Comparison of ENCODE assay signal across 1 cellular context in the genomic region with DNA sequence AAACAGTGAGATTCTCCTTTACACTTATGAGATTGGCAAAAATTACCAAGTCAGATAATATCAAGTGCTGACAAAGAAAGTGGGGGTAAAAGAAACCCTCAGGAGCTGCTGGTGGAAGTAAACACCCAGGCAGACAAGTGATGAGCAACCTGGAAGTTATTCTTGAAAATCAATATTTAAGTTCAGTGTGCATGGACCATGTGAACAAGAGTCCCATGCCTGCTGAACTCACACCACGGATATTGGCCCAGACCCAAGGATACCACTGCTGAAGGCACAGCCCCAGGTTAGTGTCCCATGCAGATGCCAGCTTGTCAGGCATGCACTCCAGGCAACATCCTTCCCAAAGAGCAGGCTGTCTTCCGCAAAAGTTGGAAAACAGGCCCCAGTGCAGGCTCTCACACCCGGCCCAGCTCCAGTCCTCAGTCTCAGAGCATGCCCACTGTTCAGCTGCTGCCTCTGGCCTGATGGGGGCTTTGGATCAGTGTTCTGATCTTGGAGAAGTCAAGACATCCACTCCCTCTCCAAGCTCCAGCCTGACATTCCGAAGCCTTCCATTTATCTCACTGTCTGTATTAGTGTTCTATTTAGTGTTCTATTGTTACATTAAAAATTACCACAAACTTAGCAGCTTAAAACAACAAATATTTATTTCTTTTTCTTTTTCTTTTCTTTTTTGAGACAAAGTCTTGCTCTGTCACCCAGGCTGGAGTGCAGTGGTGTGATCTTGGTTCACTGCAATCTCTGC.
TF ChIP-seq lines count a peak whose summit lies in the region.

No MANE protein-coding gene starts in this region.

TF ChIP-seq in HepG2, 621 proteins besides CTCF, POLR2A, EP300 and RAD21 (continued from another document and continues in another):
- TF ChIP-seq HNF1B (CRISPR knock-in tag; IDR thresholded peaks at IDR 0.05) (peak; percentile 57; the same call in 1 of the 2 replicates), MYNN (CRISPR knock-in tag; IDR thresholded peaks at IDR 0.05; ENCODE audit: low read depth) (no peak), NCOA2 (CRISPR knock-in tag; IDR thresholded peaks at IDR 0.05) (peak; percentile 93), PRMT3 (CRISPR knock-in tag; IDR thresholded peaks at IDR 0.05; ENCODE audit: borderline replicate concordance, low read depth) (no peak), SALL2 (CRISPR knock-in tag; IDR thresholded peaks at IDR 0.05) (no peak), HNF4G (IDR thresholded peaks at IDR 0.05; ENCODE audit: borderline replicate concordance, low read depth, low read length) (peak; percentile 88), HNF4G (CRISPR knock-in tag; IDR thresholded peaks at IDR 0.05; ENCODE audit: borderline replicate concordance, low read depth) (peak; percentile 78; the same call in 1 of the 2 replicates), SP140L (CRISPR knock-in tag; IDR thresholded peaks at IDR 0.05; ENCODE audit: borderline replicate concordance) (no peak), ZSCAN20 (CRISPR knock-in tag; IDR thresholded peaks at IDR 0.05; ENCODE audit: borderline replicate concordance) (no peak), TCF7 (IDR thresholded peaks at IDR 0.05; ENCODE audit: low read depth) (peak; percentile 74), MYC (CRISPR knock-in tag; IDR thresholded peaks at IDR 0.05; ENCODE audit: borderline replicate concordance) (peak; percentile 81), POLR2G (IDR thresholded peaks at IDR 0.05; ENCODE audit: low read depth, low read length) (peak; percentile 41; the same call in 1 of the 2 replicates), ARID3A (IDR thresholded peaks at IDR 0.05; ENCODE audit: low read depth, low read length) (no peak; the same call in 1 of the 2 replicates), MEIS2 (CRISPR knock-in tag; IDR thresholded peaks at IDR 0.05) (peak; percentile 92), ZBTB2 (CRISPR knock-in tag; IDR thresholded peaks at IDR 0.05; ENCODE audit: low read depth) (no peak), NR0B2 (CRISPR knock-in tag; IDR thresholded peaks at IDR 0.05) (0 out of 2 replicates have a peak, but pooled peaks have one; percentile 51), KDM3A (CRISPR knock-in tag; IDR thresholded peaks at IDR 0.05; ENCODE audit: low read depth) (0 out of 2 replicates have a peak, but pooled peaks have one; percentile 31), ZNF619 (CRISPR knock-in tag; IDR thresholded peaks at IDR 0.05) (no peak), GTF3A (CRISPR knock-in tag; conservative IDR thresholded peaks at IDR 0.05) (no peak), ZNF556 (CRISPR knock-in tag; IDR thresholded peaks at IDR 0.05; ENCODE audit: borderline replicate concordance) (no peak), ZNF468 (CRISPR knock-in tag; IDR thresholded peaks at IDR 0.05) (no peak), MAX (IDR thresholded peaks at IDR 0.05) (no peak), FOXA3 (CRISPR knock-in tag; IDR thresholded peaks at IDR 0.05) (peak; percentile 97), SMAD3 (CRISPR knock-in tag; IDR thresholded peaks at IDR 0.05) (peak; percentile 86), CBX5 (CRISPR knock-in tag; IDR thresholded peaks at IDR 0.05; ENCODE audit: borderline replicate concordance) (peak; percentile 80; the same call in 1 of the 2 replicates), ZNF713 (CRISPR knock-in tag; IDR thresholded peaks at IDR 0.05) (no peak), RBM39 (IDR thresholded peaks at IDR 0.05; ENCODE audit: low read depth, low read length, poor library complexity, severe bottlenecking) (no peak), GATAD1 (CRISPR knock-in tag; IDR thresholded peaks at IDR 0.05) (peak; percentile 76), CENPT (CRISPR knock-in tag; IDR thresholded peaks at IDR 0.05; ENCODE audit: low read depth) (no peak), ZNF816 (CRISPR knock-in tag; IDR thresholded peaks at IDR 0.05; ENCODE audit: borderline replicate concordance) (no peak; the same call in 1 of the 2 replicates), MLXIP (CRISPR knock-in tag; IDR thresholded peaks at IDR 0.05; ENCODE audit: borderline replicate concordance) (no peak), EZH2 (conservative IDR thresholded peaks at IDR 0.05; ENCODE audit: low read depth, low read length) (no peak), ZNF232 (CRISPR knock-in tag; IDR thresholded peaks at IDR 0.05; ENCODE audit: borderline replicate concordance) (peak; percentile 87), HNF4A (CRISPR knock-in tag; IDR thresholded peaks at IDR 0.05) (peak; percentile 96), ELF1 (CRISPR knock-in tag; IDR thresholded peaks at IDR 0.05) (peak; percentile 53), REL (CRISPR knock-in tag; conservative IDR thresholded peaks at IDR 0.05) (no peak), ZKSCAN1 (IDR thresholded peaks at IDR 0.05; ENCODE audit: low read length) (no peak), DMAP1 (CRISPR knock-in tag; IDR thresholded peaks at IDR 0.05) (peak; percentile 26; the same call in 1 of the 2 replicates), MAF1 (CRISPR knock-in tag; IDR thresholded peaks at IDR 0.05; ENCODE audit: borderline replicate concordance) (no peak), NR2F1 (CRISPR knock-in tag; IDR thresholded peaks at IDR 0.05) (peak; percentile 32 to 77; a peak in 2 of 4 replicates), PHB2 (IDR thresholded peaks at IDR 0.05; ENCODE audit: partially characterized antibody) (no peak), BRCA1 (CRISPR knock-in tag; IDR thresholded peaks at IDR 0.05) (no peak), ZNF362 (CRISPR knock-in tag; IDR thresholded peaks at IDR 0.05; ENCODE audit: borderline replicate concordance) (peak; percentile 37; the same call in 1 of the 2 replicates), ZSCAN22 (CRISPR knock-in tag; IDR thresholded peaks at IDR 0.05) (no peak), ZNF367 (CRISPR knock-in tag; IDR thresholded peaks at IDR 0.05; ENCODE audit: borderline replicate concordance) (no peak)
- TF ChIP-seq, protein P1, sequence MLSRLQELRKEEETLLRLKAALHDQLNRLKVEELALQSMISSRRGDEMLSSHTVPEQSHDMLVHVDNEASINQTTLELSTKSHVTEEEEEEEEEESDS (CRISPR knock-in tag; IDR thresholded peaks at IDR 0.05; ENCODE audit: borderline replicate concordance), result no peak
- TF ChIP-seq, protein P2, sequence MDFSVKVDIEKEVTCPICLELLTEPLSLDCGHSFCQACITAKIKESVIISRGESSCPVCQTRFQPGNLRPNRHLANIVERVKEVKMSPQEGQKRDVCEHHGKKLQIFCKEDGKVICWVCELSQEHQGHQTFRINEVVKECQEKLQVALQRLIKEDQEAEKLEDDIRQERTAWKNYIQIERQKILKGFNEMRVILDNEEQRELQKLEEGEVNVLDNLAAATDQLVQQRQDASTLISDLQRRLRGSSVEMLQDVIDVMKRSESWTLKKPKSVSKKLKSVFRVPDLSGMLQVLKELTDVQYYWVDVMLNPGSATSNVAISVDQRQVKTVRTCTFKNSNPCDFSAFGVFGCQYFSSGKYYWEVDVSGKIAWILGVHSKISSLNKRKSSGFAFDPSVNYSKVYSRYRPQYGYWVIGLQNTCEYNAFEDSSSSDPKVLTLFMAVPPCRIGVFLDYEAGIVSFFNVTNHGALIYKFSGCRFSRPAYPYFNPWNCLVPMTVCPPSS (IDR thresholded peaks at IDR 0.05), result no peak
- TF ChIP-seq, protein P3, sequence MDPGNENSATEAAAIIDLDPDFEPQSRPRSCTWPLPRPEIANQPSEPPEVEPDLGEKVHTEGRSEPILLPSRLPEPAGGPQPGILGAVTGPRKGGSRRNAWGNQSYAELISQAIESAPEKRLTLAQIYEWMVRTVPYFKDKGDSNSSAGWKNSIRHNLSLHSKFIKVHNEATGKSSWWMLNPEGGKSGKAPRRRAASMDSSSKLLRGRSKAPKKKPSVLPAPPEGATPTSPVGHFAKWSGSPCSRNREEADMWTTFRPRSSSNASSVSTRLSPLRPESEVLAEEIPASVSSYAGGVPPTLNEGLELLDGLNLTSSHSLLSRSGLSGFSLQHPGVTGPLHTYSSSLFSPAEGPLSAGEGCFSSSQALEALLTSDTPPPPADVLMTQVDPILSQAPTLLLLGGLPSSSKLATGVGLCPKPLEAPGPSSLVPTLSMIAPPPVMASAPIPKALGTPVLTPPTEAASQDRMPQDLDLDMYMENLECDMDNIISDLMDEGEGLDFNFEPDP (CRISPR knock-in tag; conservative IDR thresholded peaks at IDR 0.05), result no peak
- TF ChIP-seq, protein P4, sequence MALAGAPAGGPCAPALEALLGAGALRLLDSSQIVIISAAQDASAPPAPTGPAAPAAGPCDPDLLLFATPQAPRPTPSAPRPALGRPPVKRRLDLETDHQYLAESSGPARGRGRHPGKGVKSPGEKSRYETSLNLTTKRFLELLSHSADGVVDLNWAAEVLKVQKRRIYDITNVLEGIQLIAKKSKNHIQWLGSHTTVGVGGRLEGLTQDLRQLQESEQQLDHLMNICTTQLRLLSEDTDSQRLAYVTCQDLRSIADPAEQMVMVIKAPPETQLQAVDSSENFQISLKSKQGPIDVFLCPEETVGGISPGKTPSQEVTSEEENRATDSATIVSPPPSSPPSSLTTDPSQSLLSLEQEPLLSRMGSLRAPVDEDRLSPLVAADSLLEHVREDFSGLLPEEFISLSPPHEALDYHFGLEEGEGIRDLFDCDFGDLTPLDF (CRISPR knock-in tag; IDR thresholded peaks at IDR 0.05), result no peak
